33 cellular contexts compared by ENCODE assay signal in the genomic region with DNA sequence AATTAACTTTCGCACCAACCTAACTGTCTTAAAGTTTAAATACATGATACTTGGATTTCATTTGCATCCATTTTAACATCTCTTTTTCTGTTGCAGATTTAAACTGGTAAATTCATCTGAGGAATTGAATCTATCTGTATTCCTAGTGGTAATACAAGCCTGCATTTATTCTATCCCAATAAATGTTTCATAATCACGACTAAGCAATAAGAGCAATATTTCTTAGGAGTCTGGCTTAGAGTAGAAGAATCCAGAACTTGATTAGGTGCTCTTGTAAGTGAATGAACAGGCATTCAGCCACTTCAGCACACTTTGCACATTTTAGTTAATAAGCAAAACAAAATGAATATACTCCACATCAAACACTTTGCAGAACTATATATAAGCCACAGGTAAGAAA.
"Had no signal": no experiment of that assay in that cellular context is flagged by ENCODE, and none has a peak within 500 bp of the region (broad histone marks: within the 10 kb centered on the region; RNA-seq: fewer than 3 reads in every experiment).

No MANE protein-coding gene starts in this region.

- H3K27me3 ChIP-seq: adrenal gland, body of pancreas, breast epithelium, MG63, SJCRH30 had no signal

- ATAC-seq: activated CD4-positive, alpha-beta T cell treated with anti-CD3 and anti-CD28 coated beads for 36 hours; activated CD4-positive, CD25-positive, alpha-beta regulatory T cell treated with anti-CD3 and anti-CD28 coated beads, Interleukin-2, amount 50 U/mL, for 24 hours; activated naive CD4-positive, alpha-beta T cell treated with anti-CD3 and anti-CD28 coated beads, Interleukin-2, amount 50 U/mL, for 72 hours; body of pancreas had no signal

- H3K9me3 Mint-ChIP-seq: activated CD4-positive, alpha-beta memory T cell treated with anti-CD3 and anti-CD28 coated beads for 36 hours; activated CD4-positive, alpha-beta T cell treated with anti-CD3 and anti-CD28 coated beads, Interleukin-2, amount 10 ng/mL, durations not matched to agents 7 days and 5 days; activated naive CD4-positive, alpha-beta T cell treated with anti-CD3 and anti-CD28 coated beads for 36 hours; activated naive CD4-positive, alpha-beta T cell treated with anti-CD3 and anti-CD28 coated beads, Interleukin-2, amount 50 U/mL, for 72 hours; activated T-helper 1 cell treated with anti-CD3 and anti-CD28 coated beads, Interleukin-12 subunit alpha, Interleukin-12 subunit beta, Interleukin-2, Interleukin-4 antibody, amounts not matched to agents 30 ng/mL and 10 ng/mL and 1 ng/mL, durations not matched to agents 14 hours and 24 hours and 36 hours; T-helper 1 cell treated with Interleukin-12 subunit alpha and Interleukin-12 subunit beta and Interleukin-4 antibody, amounts not matched to agents 30 μg/mL and 1 μg/mL, for 36 hours; T-helper 2 cell treated with Interferon-gamma antibody and Interleukin-4, amounts not matched to agents 5 μg/mL and 100 μg/mL, for 36 hours had no signal

- H3K27ac Mint-ChIP-seq: activated CD4-positive, alpha-beta T cell treated with anti-CD3 and anti-CD28 coated beads, Interleukin-2, amount 10 ng/mL, durations not matched to agents 7 days and 5 days; activated naive CD4-positive, alpha-beta T cell treated with anti-CD3 and anti-CD28 coated beads, Interleukin-2, amount 50 U/mL, for 72 hours; activated T-helper 1 cell treated with anti-CD3 and anti-CD28 coated beads, Interleukin-12 subunit alpha, Interleukin-12 subunit beta, Interleukin-2, Interleukin-4 antibody, amounts not matched to agents 30 ng/mL and 10 ng/mL and 1 ng/mL, durations not matched to agents 14 hours and 24 hours and 36 hours; T-helper 1 cell treated with Interleukin-12 subunit alpha and Interleukin-12 subunit beta and Interleukin-4 antibody, amounts not matched to agents 30 μg/mL and 1 μg/mL, for 36 hours; T-helper 2 cell treated with Interferon-gamma antibody and Interleukin-4, amounts not matched to agents 5 μg/mL and 100 μg/mL, for 36 hours had no signal

- H3K9ac ChIP-seq: SK-N-SH had no signal

- H3K4me3 Mint-ChIP-seq: activated CD4-positive, alpha-beta memory T cell treated with anti-CD3 and anti-CD28 coated beads for 36 hours; activated CD4-positive, alpha-beta T cell treated with anti-CD3 and anti-CD28 coated beads for 36 hours; activated CD4-positive, alpha-beta T cell treated with anti-CD3 and anti-CD28 coated beads, Interleukin-2, amount 10 ng/mL, durations not matched to agents 7 days and 5 days; activated naive CD4-positive, alpha-beta T cell treated with anti-CD3 and anti-CD28 coated beads for 36 hours; activated T-helper 1 cell treated with anti-CD3 and anti-CD28 coated beads, Interleukin-12 subunit alpha, Interleukin-12 subunit beta, Interleukin-2, Interleukin-4 antibody, amounts not matched to agents 30 ng/mL and 10 ng/mL and 1 ng/mL, durations not matched to agents 14 hours and 24 hours and 36 hours; T-helper 1 cell treated with Interleukin-12 subunit alpha and Interleukin-12 subunit beta and Interleukin-4 antibody, amounts not matched to agents 30 μg/mL and 1 μg/mL, for 36 hours; T-helper 2 cell treated with Interferon-gamma antibody and Interleukin-4, amounts not matched to agents 5 μg/mL and 100 μg/mL, for 36 hours had no signal

- H3K4me3 ChIP-seq: adrenal gland, body of pancreas, breast epithelium, MG63, SJCRH30 had no signal

- H3K9me3 ChIP-seq: adrenal gland, body of pancreas, breast epithelium, MG63, SJCRH30, SK-N-SH had no signal

- H3K27ac ChIP-seq: adrenal gland, body of pancreas, breast epithelium, SJCRH30 had no signal

- H3K4me2 ChIP-seq: SK-N-SH had no signal

- H3K27me3 Mint-ChIP-seq: activated CD4-positive, alpha-beta memory T cell treated with anti-CD3 and anti-CD28 coated beads for 36 hours; activated CD4-positive, alpha-beta T cell treated with anti-CD3 and anti-CD28 coated beads for 36 hours; activated CD4-positive, alpha-beta T cell treated with anti-CD3 and anti-CD28 coated beads, Interleukin-2, amount 10 ng/mL, durations not matched to agents 7 days and 5 days had no signal

- DNase-seq: activated CD4-positive, alpha-beta memory T cell treated with anti-CD3 and anti-CD28 coated beads for 36 hours; activated CD4-positive, alpha-beta T cell treated with anti-CD3 and anti-CD28 coated beads for 36 hours; activated CD4-positive, alpha-beta T cell treated with anti-CD3 and anti-CD28 coated beads, Interleukin-2, amount 10 ng/mL, durations not matched to agents 7 days and 5 days; activated CD8-positive, alpha-beta memory T cell treated with anti-CD3 and anti-CD28 coated beads, Interleukin-2, amount 50 U/mL, for 4 hours; activated gamma-delta T cell treated with Interleukin-2 at 50 U/mL for 16 hours; activated naive CD4-positive, alpha-beta T cell treated with anti-CD3 and anti-CD28 coated beads for 36 hours; adrenal gland; body of pancreas; caudate nucleus; cerebellar nuclear complex; Kasumi-1; KBM-7; MG63; NCI-H1092; NCI-H1417; NCI-H146; NCI-H187; NCI-H2029 treated with DMSO at 0.1 percent for 48 hours; NCI-H2107; NCI-H2171; NCI-H510A; NCI-H526; NCI-H748 treated with DMSO at 0.1 percent for 48 hours; NK-92 treated with Interleukin-12 subunit alpha and Interleukin-12 subunit beta, amount 100 ng/mL, for 24 hours; SHP77; SJCRH30; SK-N-SH had no signal

- H3K4me1 ChIP-seq: body of pancreas, breast epithelium, SJCRH30 had no signal
